2 cellular contexts compared by ENCODE assay signal in genomic region chr5:108788142-108788541, GRCh38.
TF ChIP-seq lines count a peak whose summit lies in the region.

No MANE protein-coding gene starts in this region.

TF ChIP-seq in SK-N-SH, 30 proteins besides CTCF, POLR2A, EP300 and RAD21 (continued from another document):
- TF ChIP-seq REST (IDR thresholded peaks at IDR 0.05; ENCODE audit: low read depth, low read length): no peak
- no peak for TF ChIP-seq MAX (IDR thresholded peaks at IDR 0.05; ENCODE audit: low read depth)
- TF ChIP-seq NRF1 (IDR thresholded peaks at IDR 0.05; ENCODE audit: low read depth, low read length): no peak
- TF ChIP-seq SMC3 (IDR thresholded peaks at IDR 0.05; ENCODE audit: low read depth, low read length): no peak
- no peak for TF ChIP-seq TAF1 (IDR thresholded peaks at IDR 0.05; ENCODE audit: borderline replicate concordance, low read depth, low read length)
- TF ChIP-seq RFX5 (IDR thresholded peaks at IDR 0.05; ENCODE audit: low read length): no peak
- TF ChIP-seq FOXM1 (IDR thresholded peaks at IDR 0.05; ENCODE audit: low read depth): no peak
- no peak for TF ChIP-seq GATA2 (CRISPR knock-in tag; IDR thresholded peaks at IDR 0.05)
- TF ChIP-seq FOXJ3 (CRISPR knock-in tag; IDR thresholded peaks at IDR 0.05): no peak
- TF ChIP-seq ELF1 (IDR thresholded peaks at IDR 0.05): no peak
- no peak for TF ChIP-seq RXRA (IDR thresholded peaks at IDR 0.05; ENCODE audit: borderline replicate concordance, low read depth)
- TF ChIP-seq MEF2A (IDR thresholded peaks at IDR 0.05; ENCODE audit: borderline replicate concordance, low read depth): no peak

TF ChIP-seq in SK-N-SH treated with all-trans-retinoic acid at 6 μM for 48 hours, 23 proteins besides CTCF, POLR2A, EP300 and RAD21 (continued from another document):
- TF ChIP-seq BACH2 (CRISPR knock-in tag; IDR thresholded peaks at IDR 0.05; ENCODE audit: borderline replicate concordance) (no peak), ZNF8 (CRISPR knock-in tag; IDR thresholded peaks at IDR 0.05) (no peak), PPARA (CRISPR knock-in tag; IDR thresholded peaks at IDR 0.05; ENCODE audit: borderline replicate concordance) (no peak), ARNTL (CRISPR knock-in tag; IDR thresholded peaks at IDR 0.05; ENCODE audit: borderline replicate concordance, low read depth) (no peak), GLIS3 (CRISPR knock-in tag; IDR thresholded peaks at IDR 0.05) (no peak), RARB (CRISPR knock-in tag; IDR thresholded peaks at IDR 0.05) (no peak)
